2 cellular contexts compared by ENCODE assay signal in genomic region chr15:80817901-80818300, GRCh38.
TF ChIP-seq lines count a peak whose summit lies in the region.

No MANE protein-coding gene starts in this region.

TF ChIP-seq in IMR-90, 13 proteins besides CTCF, POLR2A, EP300 and RAD21:
- no peak for TF ChIP-seq USF2 (IDR thresholded peaks at IDR 0.05; ENCODE audit: low read depth, low read length)
- no peak for TF ChIP-seq SMC3 (IDR thresholded peaks at IDR 0.05; ENCODE audit: low read depth, low read length)
- TF ChIP-seq RFX5 (IDR thresholded peaks at IDR 0.05; ENCODE audit: low read depth, low read length): no peak
- no peak for TF ChIP-seq MAZ (IDR thresholded peaks at IDR 0.05; ENCODE audit: borderline replicate concordance, low read depth, low read length)
- TF ChIP-seq MAFK (IDR thresholded peaks at IDR 0.05; ENCODE audit: low read depth, low read length): no peak
- TF ChIP-seq CHD1 (IDR thresholded peaks at IDR 0.05; ENCODE audit: low read depth, low read length): no peak
- TF ChIP-seq ELK1 (IDR thresholded peaks at IDR 0.05; ENCODE audit: borderline replicate concordance, low read depth, low read length): no peak
- TF ChIP-seq CEBPB (IDR thresholded peaks at IDR 0.05; ENCODE audit: low read depth, low read length): no peak

TF ChIP-seq in H1, 55 proteins besides CTCF, POLR2A, EP300 and RAD21:
- TF ChIP-seq CBX8 (IDR thresholded peaks at IDR 0.05; ENCODE audit: borderline replicate concordance, low read depth, low read length): no peak
- TF ChIP-seq RBBP5 (IDR thresholded peaks at IDR 0.05; ENCODE audit: borderline replicate concordance, low read depth, low read length): no peak
- no peak for TF ChIP-seq GTF2F1 (IDR thresholded peaks at IDR 0.05; ENCODE audit: borderline replicate concordance, low read depth, low read length)
- no peak for TF ChIP-seq SRF (IDR thresholded peaks at IDR 0.05; ENCODE audit: low read depth, low read length)
- no peak for TF ChIP-seq CEBPB (IDR thresholded peaks at IDR 0.05; ENCODE audit: low read depth, low read length)
- TF ChIP-seq EZH2 (IDR thresholded peaks at IDR 0.05; ENCODE audit: low read depth, low read length, severe bottlenecking): no peak
- no peak for TF ChIP-seq TCF12 (IDR thresholded peaks at IDR 0.05; ENCODE audit: low read depth, low read length)
- no peak for TF ChIP-seq SP1 (IDR thresholded peaks at IDR 0.05; ENCODE audit: low read depth, low read length)
- no peak for TF ChIP-seq BCL11A (IDR thresholded peaks at IDR 0.05; ENCODE audit: low read depth in 2 of 2, low read length in 2 of 2)
- no peak for TF ChIP-seq HDAC6 (IDR thresholded peaks at IDR 0.05; ENCODE audit: low read depth, low read length)
- no peak for TF ChIP-seq CTBP2 (IDR thresholded peaks at IDR 0.05; ENCODE audit: borderline replicate concordance, insufficient read depth, insufficient read length, low read length)
- TF ChIP-seq NRF1 (IDR thresholded peaks at IDR 0.05; ENCODE audit: low read depth, low read length): no peak
- TF ChIP-seq PHF8 (conservative IDR thresholded peaks at IDR 0.05; ENCODE audit: low read depth, low read length): no peak
- TF ChIP-seq JUN (IDR thresholded peaks at IDR 0.05; ENCODE audit: low read depth, low read length): no peak
- no peak for TF ChIP-seq GABPA (IDR thresholded peaks at IDR 0.05; ENCODE audit: borderline replicate concordance, insufficient read depth, low read length)
- no peak for TF ChIP-seq KDM5A (IDR thresholded peaks at IDR 0.05; ENCODE audit: low read length)
- no peak for TF ChIP-seq ATF2 (IDR thresholded peaks at IDR 0.05; ENCODE audit: low read length)
